Comparison of ENCODE assay signal across 16 cellular contexts in the genomic region with DNA sequence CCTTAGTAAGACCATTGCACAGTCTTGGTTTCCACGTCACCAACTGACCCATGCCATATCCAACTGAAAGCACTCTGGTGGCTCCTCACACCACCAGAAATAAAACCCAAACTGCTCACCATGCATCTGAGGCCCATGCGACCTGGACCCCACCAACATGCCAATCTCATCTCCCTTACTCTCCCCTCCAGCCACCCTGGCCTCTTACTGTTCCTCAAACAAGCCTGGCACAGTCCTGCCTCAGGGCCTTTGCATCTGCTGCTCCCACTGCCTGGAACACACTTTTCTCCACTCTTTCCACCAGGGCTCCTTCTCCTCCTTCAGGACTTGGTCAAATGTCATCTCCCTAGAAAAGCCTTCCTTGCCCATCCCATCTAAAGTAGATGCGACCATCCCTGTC. TPM values are rescaled to one million over a fixed set of nuclear protein-coding genes. Genes with fewer than 3 reads are reported as not detected.
DNase-seq lines count a peak whose midpoint lies in the region; ATAC-seq and TF ChIP-seq lines count a peak whose summit lies in the region.
"Had no signal": no experiment of that assay in that cellular context is flagged by ENCODE, and none has a peak within 500 bp of the region (broad histone marks: within the 10 kb centered on the region; RNA-seq: fewer than 3 reads in every experiment).

No MANE protein-coding gene starts in this region.

- peaks cover 0 to 74% (median 0%) of the 10 kb centered on the region in 6 donors for H3K36me3 ChIP-seq in spleen

- TF ChIP-seq CTCF in spleen (IDR thresholded peaks at IDR 0.05 in 8 of 11, conservative IDR thresholded peaks at IDR 0.05 in 3 of 11), result no peak

- no peaks in the 10 kb centered on the region for H3K9me3 ChIP-seq in spleen
- H3K9me3 ChIP-seq: Caco-2, heart right ventricle had no signal

- peaks cover 74 to 100% (median 99%) of the 10 kb centered on the region in 6 donors for H3K4me1 ChIP-seq in spleen
- H3K4me1 ChIP-seq: Caco-2 had no signal

- peak overlapping the region; percentile 84 for H3K27ac Mint-ChIP-seq in activated CD4-positive, alpha-beta T cell treated with anti-CD3 and anti-CD28 coated beads, Interleukin-2, amount 10 ng/mL, durations not matched to agents 24 days and 14 days
- H3K27ac Mint-ChIP-seq in central memory CD8-positive, alpha-beta T cell (ENCODE audit: low read depth), result peak overlapping the region; percentile 91
- H3K27ac Mint-ChIP-seq: type B pancreatic cell had no signal

- TF ChIP-seq POLR2A in spleen (IDR thresholded peaks at IDR 0.05), result no peak

- no peaks in the 10 kb centered on the region for H3K27me3 ChIP-seq in spleen (replicated peaks in 1 of 7)
- H3K27me3 ChIP-seq: heart right ventricle, SJSA1 had no signal

- H3K4me1 Mint-ChIP-seq in activated CD4-positive, alpha-beta T cell treated with anti-CD3 and anti-CD28 coated beads, Interleukin-2, amount 10 ng/mL, durations not matched to agents 24 days and 14 days, result peaks cover 79% of the 10 kb centered on the region
- peaks cover 74% of the 10 kb centered on the region for H3K4me1 Mint-ChIP-seq in central memory CD8-positive, alpha-beta T cell

- H3K27ac ChIP-seq in spleen, result peak overlapping the region in 7 of 8 donors; percentile 60 to 97 (median 89)
- H3K27ac ChIP-seq: SJSA1 had no signal

- no peaks in the 10 kb centered on the region for H3K27me3 Mint-ChIP-seq in activated CD4-positive, alpha-beta T cell treated with anti-CD3 and anti-CD28 coated beads, Interleukin-2, amount 10 ng/mL, durations not matched to agents 24 days and 14 days
- no peaks in the 10 kb centered on the region for H3K27me3 Mint-ChIP-seq in central memory CD8-positive, alpha-beta T cell

- no peaks in the 10 kb centered on the region for H3K9me3 Mint-ChIP-seq in activated CD4-positive, alpha-beta T cell treated with anti-CD3 and anti-CD28 coated beads, Interleukin-2, amount 10 ng/mL, durations not matched to agents 24 days and 14 days
- H3K9me3 Mint-ChIP-seq in central memory CD8-positive, alpha-beta T cell, result no peaks in the 10 kb centered on the region
- H3K9me3 Mint-ChIP-seq: type B pancreatic cell had no signal

- intact Hi-C loops in activated CD4-positive, alpha-beta T cell treated with anti-CD3 and anti-CD28 coated beads, Interleukin-2, amount 10 ng/mL, durations not matched to agents 24 days and 14 days (cut with micrococcal nuclease), result no loop called here
- intact Hi-C loops in spleen (cut with DNase I; ENCODE audit: low total_unique reads), result no loop called here

- no peak for DNase-seq in activated CD4-positive, alpha-beta T cell treated with anti-CD3 and anti-CD28 coated beads, Interleukin-2, amount 10 ng/mL, durations not matched to agents 24 days and 14 days
- no peak for DNase-seq in activated CD4-positive, alpha-beta T cell treated with anti-CD3 and anti-CD28 coated beads, Interleukin-2, amount 50 U/mL, for 48 hours
- no peak for DNase-seq in Jurkat, Clone E6-1 (ENCODE audit: low read depth, low spot score)
- no peak for DNase-seq in central memory CD8-positive, alpha-beta T cell (ENCODE audit: low spot score in 2 of 2)
- peak; percentile 69 for DNase-seq in spleen
- DNase-seq in H4 (ENCODE audit: low spot score), result no peak
- no peak for DNase-seq in NOMO-1 treated with DMSO at 0.1 percent for 48 hours (lab: John Stamatoyannopoulos, UW; ENCODE audit: unreplicated experiment)
- DNase-seq in T-helper 9 cell, result no peak
- DNase-seq: Caco-2, heart right ventricle, IMR-90, left cardiac atrium, NCI-H1417 treated with DMSO at 0.1 percent for 48 hours, NCI-H345 had no signal

- peak overlapping the region; percentile 64 for H3K4me3 Mint-ChIP-seq in activated CD4-positive, alpha-beta T cell treated with anti-CD3 and anti-CD28 coated beads, Interleukin-2, amount 10 ng/mL, durations not matched to agents 24 days and 14 days
- H3K4me3 Mint-ChIP-seq in central memory CD8-positive, alpha-beta T cell, result peak overlapping the region; percentile 97
- H3K4me3 Mint-ChIP-seq: type B pancreatic cell had no signal

- WGBS in spleen, 5 donors, result 70 to 92% (median 74%) methylated on average over 3 of the region's 3 CpGs

- H3K4me3 ChIP-seq in Jurkat, Clone E6-1 (ENCODE audit: low read length), result peak overlapping the region; percentile 30
- H3K4me3 ChIP-seq in spleen, result peak overlapping the region in 3 of 8 donors; percentile 14 to 95 (median 20)
- H3K4me3 ChIP-seq: SJSA1 had no signal

- no peak for ATAC-seq in central memory CD8-positive, alpha-beta T cell (replicated peaks; ENCODE audit: extremely low read depth, poor library complexity, severe bottlenecking)

- peaks cover 45% of the 10 kb centered on the region for H3K36me3 Mint-ChIP-seq in activated CD4-positive, alpha-beta T cell treated with anti-CD3 and anti-CD28 coated beads, Interleukin-2, amount 10 ng/mL, durations not matched to agents 24 days and 14 days (ENCODE audit: low read depth)
- H3K36me3 Mint-ChIP-seq in central memory CD8-positive, alpha-beta T cell (ENCODE audit: insufficient read depth), result peaks cover 30% of the 10 kb centered on the region
- H3K36me3 Mint-ChIP-seq: type B pancreatic cell had no signal

RNA-seq across cellular contexts. Expression of a gene that starts 8.7 kb away (rescaled TPM):
- 64.3 and 65.5 TPM in 2 replicates for total RNA-seq in activated CD4-positive, alpha-beta T cell treated with anti-CD3 and anti-CD28 coated beads, Interleukin-2, amount 10 ng/mL, durations not matched to agents 24 days and 14 days
- polyA plus RNA-seq in Jurkat, Clone E6-1 (2012; ENCODE audit: insufficient read depth, insufficient read length), result 27.8 TPM
- total RNA-seq in spleen, result 100 to 1,000 TPM; 116 to 279 (median 166) TPM
- polyA plus RNA-seq in spleen, result 10 to 100 TPM; 36.7 to 76.7 (median 49.7) TPM
- total RNA-seq in H4 (2014; rRNA removed; shearing (Covaris generic)), result 2.8 and 3.1 TPM in 2 replicates

Comparison
In these comparisons a context has a peak if more than half of its experiments do, and no peak if none do; other contexts are left out.
1. RNA of a gene that starts 8.7 kb away (total RNA-seq): 116 to 279 TPM in spleen and 64.3 to 65.5 TPM in activated CD4-positive, alpha-beta T cell treated with anti-CD3 and anti-CD28 coated beads, Interleukin-2, amount 10 ng/mL, durations not matched to agents 24 days and 14 days; 2.8 to 3.1 TPM in H4; every median in the first group is over 10 times any median in the second.